In genomic region chr5:181005791-181006190, GRCh38 we compare ENCODE assay signal across 27 cellular contexts. TPM values are rescaled to one million over a fixed set of nuclear protein-coding genes. Genes with fewer than 3 reads are reported as not detected.
"Had no signal": no experiment of that assay in that cellular context is flagged by ENCODE, and none has a peak within 500 bp of the region (broad histone marks: within the 10 kb centered on the region; RNA-seq: fewer than 3 reads in every experiment).

No MANE protein-coding gene starts in this region.

- ATAC-seq: HepG2, T-cell had no signal

- H3K9me2 ChIP-seq: SK-N-SH had no signal

- H3K27me3 ChIP-seq: SJSA1 had no signal

- H3K4me1 ChIP-seq: SJSA1 had no signal

- FAIRE-seq: HepG2, RCC 7860 had no signal

- H3K36me3 ChIP-seq: SJSA1 had no signal

- H3K4me2 ChIP-seq: SK-N-SH had no signal

- H3K27me3 Mint-ChIP-seq: IgD-negative memory B cell had no signal

- H3K9me3 ChIP-seq: SJSA1, SK-N-SH had no signal

- H3K4me3 ChIP-seq: SJSA1 had no signal

- H3K36me3 Mint-ChIP-seq: IgD-negative memory B cell, T-cell had no signal

- H3K9me3 Mint-ChIP-seq: IgD-negative memory B cell, T-cell had no signal

- H3K9ac ChIP-seq: SK-N-SH had no signal

- H3K4me3 Mint-ChIP-seq: IgD-negative memory B cell, T-cell had no signal

- H3K27ac ChIP-seq: SJSA1 had no signal

- H3K4me1 Mint-ChIP-seq: IgD-negative memory B cell, T-cell had no signal

- DNase-seq: Kasumi-1, KBM-7, MM.1S, NCI-H1092 treated with DMSO at 0.1 percent for 48 hours, NCI-H1436, NCI-H187, NCI-H2029, NCI-H2081 treated with DMSO at 0.1 percent for 48 hours, NCI-H2171, NCI-H226, NCI-H446, NCI-H510A, NCI-H524 treated with DMSO at 0.1 percent for 48 hours, NCI-H69, NCI-H774, Right ventricle myocardium superior, RPMI8226, SIG-M5, SK-N-SH, SW 1271, T-cell had no signal

RNA-seq across cellular contexts. Expression of gene BTNL3, which starts 17.1 kb away (rescaled TPM):
- total RNA-seq: HepG2, HT1080, M059J, Right ventricle myocardium superior, SJSA1, T-cell had no signal
- polyA plus RNA-seq: HepG2, IgD-negative memory B cell, SK-N-SH had no signal

RNA-seq across cellular contexts. Expression of gene BTNL9, which starts 34.3 kb away (rescaled TPM):
- total RNA-seq: M059J, SJSA1 had no signal
- polyA plus RNA-seq: HepG2, SK-N-SH had no signal
